In genomic region chr4:159764343-159764952, GRCh38 we compare ENCODE assay signal across 8 cellular contexts.
DNase-seq lines count a peak whose midpoint lies in the region; ATAC-seq and TF ChIP-seq lines count a peak whose summit lies in the region.

No MANE protein-coding gene starts in this region.

- H3K36me3 Mint-ChIP-seq in chondrocyte (ENCODE audit: low read depth): no peaks in the 10 kb centered on the region
- no peaks in the 10 kb centered on the region for H3K36me3 Mint-ChIP-seq in activated naive CD4-positive, alpha-beta T cell treated with anti-CD3 and anti-CD28 coated beads, Interleukin-2, amount 50 U/mL, for 72 hours

- peak; percentile 80 for ATAC-seq in GM19351 (IDR thresholded peaks at IDR 0.05; ENCODE audit: unreplicated experiment)
- peak; percentile 82 for ATAC-seq in HG03342 (IDR thresholded peaks at IDR 0.05; ENCODE audit: unreplicated experiment)
- no peak for ATAC-seq in activated naive CD4-positive, alpha-beta T cell treated with anti-CD3 and anti-CD28 coated beads, Interleukin-2, amount 50 U/mL, for 72 hours

- no peaks in the 10 kb centered on the region for H3K9me3 Mint-ChIP-seq in chondrocyte (ENCODE audit: low read depth)
- H3K9me3 Mint-ChIP-seq in activated naive CD4-positive, alpha-beta T cell treated with anti-CD3 and anti-CD28 coated beads, Interleukin-2, amount 50 U/mL, for 72 hours: no peaks in the 10 kb centered on the region

- peak; percentile 9 for DNase-seq in DMS153 (lab: John Stamatoyannopoulos, UW)
- DNase-seq in NCI-H748 (lab: John Stamatoyannopoulos, UW; ENCODE audit: unreplicated experiment): peak; percentile 67
- no peak for DNase-seq in chondrocyte (ENCODE audit: low spot score)
- peak; percentile 58 for DNase-seq in midbrain (lab: John Stamatoyannopoulos, UW)
- DNase-seq in stimulated activated CD4-positive, alpha-beta T cell treated with anti-CD3 and anti-CD28 coated beads, Interleukin-4, amount 100 ng/mL, for 24 hours: no peak
- no peak for DNase-seq in activated naive CD4-positive, alpha-beta T cell treated with anti-CD3 and anti-CD28 coated beads, Interleukin-2, amount 50 U/mL, for 72 hours (ENCODE audit: low spot score in 2 of 2)

- peaks cover 44% of the 10 kb centered on the region for H3K4me1 Mint-ChIP-seq in chondrocyte (ENCODE audit: low read depth)

- no peak overlapping the region for H3K27ac Mint-ChIP-seq in chondrocyte (ENCODE audit: unreplicated experiment)
- no peak overlapping the region for H3K27ac Mint-ChIP-seq in activated naive CD4-positive, alpha-beta T cell treated with anti-CD3 and anti-CD28 coated beads, Interleukin-2, amount 50 U/mL, for 72 hours

- TF ChIP-seq CTCF in chondrocyte (IDR thresholded peaks at IDR 0.05): peak; percentile 92

- no peak overlapping the region for H3K4me3 Mint-ChIP-seq in chondrocyte (ENCODE audit: unreplicated experiment)

- H3K27me3 Mint-ChIP-seq in chondrocyte (ENCODE audit: low read depth): no peaks in the 10 kb centered on the region

Comparison
In these comparisons a context has a peak if more than half of its experiments do, and no peak if none do; other contexts are left out.
1. DNase-seq: peak in DMS153 (single experiment), NCI-H748 (single experiment) and midbrain (single experiment); none in chondrocyte (single experiment), stimulated activated CD4-positive, alpha-beta T cell treated with anti-CD3 and anti-CD28 coated beads, Interleukin-4, amount 100 ng/mL, for 24 hours (single experiment) and activated naive CD4-positive, alpha-beta T cell treated with anti-CD3 and anti-CD28 coated beads, Interleukin-2, amount 50 U/mL, for 72 hours (0 of 2).
2. ATAC-seq: peak in GM19351 (single experiment) and HG03342 (single experiment); none in activated naive CD4-positive, alpha-beta T cell treated with anti-CD3 and anti-CD28 coated beads, Interleukin-2, amount 50 U/mL, for 72 hours (0 of 2).